8 cellular contexts compared by ENCODE assay signal in genomic region chr1:203861379-203862184, GRCh38. TPM values are rescaled to one million over a fixed set of nuclear protein-coding genes. Genes with fewer than 3 reads are reported as not detected.
DNase-seq lines count a peak whose midpoint lies in the region; ATAC-seq, FAIRE-seq and TF ChIP-seq lines count a peak whose summit lies in the region.

TSS of gene SNRPE (plus strand) at chr1:203861599. CDS start at chr1:203861660, 61 bp downstream.

- no peaks in the 10 kb centered on the region for H3K9me3 ChIP-seq in A549
- no peaks in the 10 kb centered on the region for H3K9me3 ChIP-seq in body of pancreas
- H3K9me3 ChIP-seq in gastrocnemius medialis = no peaks in the 10 kb centered on the region

- WGBS in A549 (ENCODE audit: missing lambda C conversion rate) = 2% methylated on average over 48 of the region's 48 CpGs
- WGBS in body of pancreas, 2 donors = 0 to 1% methylated on average over 45 to 48 of the region's 48 CpGs

- TF ChIP-seq CTCF in A549 (IDR thresholded peaks at IDR 0.05) = peak; percentile 90
- peak; percentile 85 to 100 (median 98) for TF ChIP-seq CTCF in body of pancreas (IDR thresholded peaks at IDR 0.05)
- TF ChIP-seq CTCF in gastrocnemius medialis (IDR thresholded peaks at IDR 0.05 in 4 of 5, conservative IDR thresholded peaks at IDR 0.05 in 1 of 5) = peak; percentile 86 to 98 (median 95)

- no peak for FAIRE-seq in A549 (lab: Jason Lieb, UNC)
- FAIRE-seq in TTC549 (lab: Jason Lieb, UNC) = peak; percentile 97

- TF ChIP-seq EP300 in A549 (IDR thresholded peaks at IDR 0.05) = no peak

- CTCF ChIA-PET in A549 (lab: Yijun Ruan, JAX) = interaction anchor here (0.6 to 19.4 kb wide), 22 partner anchors 8 to 642 kb away, joined by 3 to 757 read pairs (median 4); partner anchors contain the start of genes GOLT1A and SOX13

- in situ Hi-C loops in gastrocnemius medialis (cut with MboI; ENCODE audit: low sequenced_read_pairs in 4 of 4) = loop anchor here (5.0 to 25.0 kb wide), 4 partner anchors 266 to 651 kb away; partner anchors contain the start of genes MDM4 (in 1 of the 4) and PLEKHA6 (in 1 of the 4)

- intact Hi-C loops in body of pancreas (cut with DNase I) = loop anchor here (10.0 kb wide), 1 partner anchor 503 kb away; no protein-coding TSS in a partner anchor
- intact Hi-C loops in gastrocnemius medialis (cut with DNase I; ENCODE audit: low total_unique reads) = loop anchor here (1.0 to 10.0 kb wide), 4 partner anchors 221 to 503 kb away; no protein-coding TSS in a partner anchor

- POLR2A ChIA-PET in A549 (lab: Yijun Ruan, JAX) = interaction anchor here (0.6 to 1.5 kb wide), 4 partner anchors 29 to 267 kb away, joined by 3 to 4 read pairs (median 3); no protein-coding TSS in a partner anchor

- H3K4me3 ChIP-seq in A549 (peak within 1 kb of the TSS; percentile 92), body of pancreas (peak within 1 kb of the TSS; percentile 77 to 83), gastrocnemius medialis (peak within 1 kb of the TSS; percentile 86 to 96 (median 89))

- ATAC-seq in A549 (peak; percentile 94 to 97), HG03066 (IDR thresholded peaks at IDR 0.05; ENCODE audit: low read depth, unreplicated experiment) (peak; percentile 93), body of pancreas (peak; percentile 95), gastrocnemius medialis (peak; percentile 96 to 99)

- peak; percentile 95 to 99 for DNase-seq in A549 (ENCODE audit: low read depth in 1 of 2, low spot score in 1 of 2)
- DNase-seq in NCI-H2107 treated with DMSO at 0.1 percent for 48 hours (lab: John Stamatoyannopoulos, UW; ENCODE audit: unreplicated experiment) = peak; percentile 98
- peak; percentile 96 to 97 (median 96) for DNase-seq in body of pancreas
- peak; percentile 92 for DNase-seq in iPS DF 4.7 (ENCODE audit: extremely low read depth, low spot score)
- peak; percentile 95 for DNase-seq in gastrocnemius medialis

- peak; percentile 76 for TF ChIP-seq POLR2A in A549 (IDR thresholded peaks at IDR 0.05; ENCODE audit: low read length)
- peak; percentile 78 for TF ChIP-seq POLR2A in GM18526 (IDR thresholded peaks at IDR 0.05; ENCODE audit: extremely low read depth, insufficient read length)
- peak in 2 of 3 donors; percentile 77 to 79 for TF ChIP-seq POLR2A in body of pancreas (IDR thresholded peaks at IDR 0.05)
- peak; percentile 41 to 74 for TF ChIP-seq POLR2A in gastrocnemius medialis (IDR thresholded peaks at IDR 0.05)

- H3K27ac ChIP-seq in A549 = peak within 1 kb of the TSS; percentile 92 to 93
- H3K27ac ChIP-seq in body of pancreas = peak within 1 kb of the TSS; percentile 12 to 89 (median 78)
- peak within 1 kb of the TSS; percentile 78 to 85 (median 82) for H3K27ac ChIP-seq in gastrocnemius medialis

- H3K4me2 ChIP-seq in A549 = peak within 1 kb of the TSS; percentile 95

- peak; percentile 94 to 97 for TF ChIP-seq RAD21 in A549 (conservative IDR thresholded peaks at IDR 0.05 in 1 of 2, IDR thresholded peaks at IDR 0.05 in 1 of 2)

- H3K27me3 ChIP-seq in body of pancreas = no peaks in the 10 kb centered on the region
- H3K27me3 ChIP-seq in gastrocnemius medialis = no peaks in the 10 kb centered on the region

- H3K36me3 ChIP-seq in body of pancreas (replicated peaks in 1 of 2; ENCODE audit: insufficient read depth in 1 of 2, low read depth in 2 of 2) (peaks cover 0 to 13% of the 10 kb centered on the region in 2 donors), gastrocnemius medialis (peaks cover 5 to 31% of the 10 kb centered on the region in 2 donors)

- H3K4me1 ChIP-seq in A549 (peaks cover 20% of the 10 kb centered on the region; the same call in 2 of the 3 replicates), body of pancreas (peaks cover 37% of the 10 kb centered on the region), gastrocnemius medialis (peaks cover 12 to 14% of the 10 kb centered on the region in 2 donors)

TF ChIP-seq in A549, 52 proteins besides CTCF, POLR2A, EP300 and RAD21 (continues in another document):
- TF ChIP-seq HES2 (IDR thresholded peaks at IDR 0.05) = no peak
- TF ChIP-seq EHMT2 (IDR thresholded peaks at IDR 0.05; ENCODE audit: low read depth) = no peak
- TF ChIP-seq MAFK (IDR thresholded peaks at IDR 0.05; ENCODE audit: partially characterized antibody) = no peak
- TF ChIP-seq E2F6 (IDR thresholded peaks at IDR 0.05; ENCODE audit: borderline replicate concordance, low read depth) = peak; percentile 71; the same call in 1 of the 2 replicates
- TF ChIP-seq HOXB13 (CRISPR knock-in tag; IDR thresholded peaks at IDR 0.05; ENCODE audit: low read depth) = peak; percentile 74; the same call in 1 of the 2 replicates
- TF ChIP-seq NFE2L2 (conservative IDR thresholded peaks at IDR 0.05; ENCODE audit: low read length) = no peak
- TF ChIP-seq NPAS2 (CRISPR knock-in tag; IDR thresholded peaks at IDR 0.05; ENCODE audit: borderline replicate concordance) = peak; percentile 97
- TF ChIP-seq SREBF2 (IDR thresholded peaks at IDR 0.05) = no peak; the same call in 1 of the 2 replicates
- no peak for TF ChIP-seq FOSB (CRISPR knock-in tag; IDR thresholded peaks at IDR 0.05)
- no peak for TF ChIP-seq RCOR1 (IDR thresholded peaks at IDR 0.05; ENCODE audit: low read depth, low read length)
- no peak for TF ChIP-seq EHF (CRISPR knock-in tag; IDR thresholded peaks at IDR 0.05)
- TF ChIP-seq MAZ (IDR thresholded peaks at IDR 0.05; ENCODE audit: borderline replicate concordance, low read depth, low read length) = peak; percentile 35; the same call in 1 of the 2 replicates
- peak; percentile 100 for TF ChIP-seq BHLHE40 (IDR thresholded peaks at IDR 0.05; ENCODE audit: low read depth, low read length)
- TF ChIP-seq JUNB (IDR thresholded peaks at IDR 0.05) = no peak
- no peak for TF ChIP-seq FOXS1 (CRISPR knock-in tag; IDR thresholded peaks at IDR 0.05)
- TF ChIP-seq RFX5 (IDR thresholded peaks at IDR 0.05) = no peak
- no peak for TF ChIP-seq REST (IDR thresholded peaks at IDR 0.05)
- no peak for TF ChIP-seq POLR2AphosphoS2 (conservative IDR thresholded peaks at IDR 0.05; ENCODE audit: low read length)
- TF ChIP-seq ZSCAN20 (CRISPR knock-in tag; IDR thresholded peaks at IDR 0.05) = 0 out of 2 replicates have a peak, but pooled peaks have one; percentile 31
- 0 out of 2 replicates have a peak, but pooled peaks have one; percentile 72 for TF ChIP-seq ATOH8 (CRISPR knock-in tag; IDR thresholded peaks at IDR 0.05; ENCODE audit: low read depth)
- no peak for TF ChIP-seq NR3C1 (IDR thresholded peaks at IDR 0.05)
- peak; percentile 70 for TF ChIP-seq KDM5A (IDR thresholded peaks at IDR 0.05)

RNA-seq across cellular contexts. Expression of gene SNRPE, which starts in this region (rescaled TPM):
- polyA plus RNA-seq in A549 (2011; rRNA removed) = 371 and 386 TPM in 2 replicates
- polyA plus RNA-seq in A549 (2012; cell fraction: cytosol; rRNA removed) = 215 and 301 TPM in 2 replicates
- polyA plus RNA-seq in A549 (2012; cell fraction: nucleus; rRNA removed) = 35.6 and 71.1 TPM in 2 replicates
- 400 to 433 TPM (median 414 TPM) in 3 replicates for polyA plus RNA-seq in A549 (2017; fragmentation: RNase III; extraction: RNeasy Plus Mini Kit Qiagen cat#74134 plus additional on column Dnase treatment)
- polyA minus RNA-seq in A549 (2011; rRNA and poly(A)+ RNA removed) = 29.5 and 44.4 TPM in 2 replicates
- 10 to 100 TPM; 27.2 to 80.8 TPM for total RNA-seq in body of pancreas
- 10 to 100 TPM; 23.7 to 39.1 (median 30.5) TPM for total RNA-seq in gastrocnemius medialis

Comparison
In these comparisons a context has a peak if more than half of its experiments do, and no peak if none do; other contexts are left out.
1. Peak in every context shown above with its lines: DNase-seq, ATAC-seq, H3K4me3 ChIP-seq and H3K27ac ChIP-seq.